In genomic region chr12:39807043-39807442, GRCh38 we compare ENCODE assay signal across 8 cellular contexts.
DNase-seq lines count a peak whose midpoint lies in the region; ATAC-seq, FAIRE-seq and TF ChIP-seq lines count a peak whose summit lies in the region.

No MANE protein-coding gene starts in this region.

- peak; percentile 73 for ATAC-seq in HG02943 (IDR thresholded peaks at IDR 0.05; ENCODE audit: low read depth, unreplicated experiment)
- no peak for ATAC-seq in GM21723 (IDR thresholded peaks at IDR 0.05; ENCODE audit: unreplicated experiment)
- ATAC-seq in HG02840 (IDR thresholded peaks at IDR 0.05; ENCODE audit: low FRiP score, unreplicated experiment) = no peak

- H3K27me3 ChIP-seq in SJCRH30 (no peaks in the 10 kb centered on the region), kidney epithelial cell (ENCODE audit: control insufficient read depth, insufficient read depth, low read length) (no peaks in the 10 kb centered on the region)

- no peaks in the 10 kb centered on the region; the same call in 1 of the 2 replicates for H3K9me3 ChIP-seq in SJCRH30 (replicated peaks)

- peak; percentile 31 for FAIRE-seq in GM12891 (lab: Jason Lieb, UNC)

- TF ChIP-seq POLR2A in GM12891 (IDR thresholded peaks at IDR 0.05; ENCODE audit: low read depth, low read length) = no peak

- H3K4me1 ChIP-seq in SJCRH30 = no peaks in the 10 kb centered on the region

- H3K36me3 ChIP-seq in SJCRH30 (no peaks in the 10 kb centered on the region), kidney epithelial cell (ENCODE audit: control insufficient read depth, insufficient read depth, low read length) (no peaks in the 10 kb centered on the region)

- H3K27ac ChIP-seq in SJCRH30 = no peak overlapping the region

- no peak overlapping the region for H3K4me3 ChIP-seq in SJCRH30
- no peak overlapping the region for H3K4me3 ChIP-seq in kidney epithelial cell (ENCODE audit: low read depth, low read length)

- DNase-seq in GM12891 (ENCODE audit: insufficient read length, low spot score) (no peak), SJCRH30 (peak; percentile 11 to 48), kidney epithelial cell (ENCODE audit: low read depth) (no peak), NCI-H1105 treated with DMSO at 0.1 percent for 48 hours (lab: John Stamatoyannopoulos, UW) (no peak)
- DNase-seq in stimulated activated naive CD4-positive, alpha-beta T cell (lab: John Stamatoyannopoulos, UW) = no peak

- peak; percentile 23 for TF ChIP-seq CTCF in kidney epithelial cell (IDR thresholded peaks at IDR 0.05; ENCODE audit: insufficient read depth, low read length, poor library complexity, severe bottlenecking)

TF ChIP-seq in GM12891, 5 proteins besides CTCF, POLR2A, EP300 and RAD21:
- TF ChIP-seq POLR2AphosphoS5 (IDR thresholded peaks at IDR 0.05; ENCODE audit: low read depth, low read length) (no peak), TAF1 (IDR thresholded peaks at IDR 0.05; ENCODE audit: low read depth, low read length) (no peak), SPI1 (IDR thresholded peaks at IDR 0.05; ENCODE audit: low read depth, low read length) (no peak), PAX5 (IDR thresholded peaks at IDR 0.05; ENCODE audit: insufficient read depth, low read length, severe bottlenecking) (no peak), POU2F2 (IDR thresholded peaks at IDR 0.05; ENCODE audit: low read depth, low read length) (no peak)
TF ChIP-seq in GM12891: peak in this region for 0.

Comparison
In these comparisons a context has a peak if more than half of its experiments do, and no peak if none do; other contexts are left out.
1. DNase-seq: peak in SJCRH30 (2 of 2); none in GM12891 (single experiment), kidney epithelial cell (single experiment), NCI-H1105 treated with DMSO at 0.1 percent for 48 hours (single experiment) and stimulated activated naive CD4-positive, alpha-beta T cell (0 of 6).